Comparison of ENCODE assay signal across 9 cellular contexts in the genomic region with DNA sequence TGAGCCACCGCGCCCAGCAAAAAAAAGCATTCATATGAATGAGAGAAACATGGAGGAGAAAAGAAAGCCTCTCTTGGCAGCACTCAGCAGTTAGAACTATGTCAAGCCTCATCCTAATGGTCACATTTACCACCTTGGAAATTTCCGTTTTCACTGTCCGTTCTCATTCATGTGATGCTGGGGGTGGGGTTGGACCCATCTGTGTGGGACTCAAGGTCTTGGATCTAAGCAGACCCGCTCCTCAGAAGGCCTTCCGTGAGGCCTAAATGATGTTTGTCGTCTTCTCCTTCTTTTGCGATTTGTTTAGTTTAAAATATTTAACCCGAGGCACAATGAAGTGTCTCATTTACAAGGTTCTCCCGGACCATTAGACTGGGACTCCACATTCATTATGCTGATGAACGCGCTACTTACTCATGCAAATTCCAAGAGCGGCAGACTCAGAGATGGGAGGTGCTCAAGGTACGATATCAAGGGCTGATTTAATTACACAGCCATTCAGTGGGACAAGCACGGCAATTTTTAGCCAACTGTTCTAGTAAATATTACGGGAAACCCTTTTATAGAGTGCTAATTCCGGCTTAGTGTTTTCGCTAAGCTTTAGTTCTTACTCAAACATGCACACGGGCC.
DNase-seq lines count a peak whose midpoint lies in the region; ATAC-seq and TF ChIP-seq lines count a peak whose summit lies in the region.
"Had no signal": no experiment of that assay in that cellular context is flagged by ENCODE, and none has a peak within 500 bp of the region (broad histone marks: within the 10 kb centered on the region; RNA-seq: fewer than 3 reads in every experiment).

No MANE protein-coding gene starts in this region.

- no peak for TF ChIP-seq POLR2A in IMR-90 (IDR thresholded peaks at IDR 0.05; ENCODE audit: low read depth, low read length)

- H3K56ac ChIP-seq in IMR-90 (ENCODE audit: extremely low read depth, insufficient read depth, low read length): no peak overlapping the region

- peak overlapping the region; percentile 84 for H2BK120ac ChIP-seq in IMR-90 (ENCODE audit: low read depth, low read length)

- H3K27ac ChIP-seq in CD4-positive, CD25-positive, alpha-beta regulatory T cell (ENCODE audit: insufficient read depth, low read length, poor library complexity, severe bottlenecking): peak overlapping the region; percentile 98
- H3K27ac ChIP-seq in IMR-90 (ENCODE audit: insufficient read depth, low read length): peak overlapping the region; percentile 91; the same call in 1 of the 2 replicates

- no peak for TF ChIP-seq RAD21 in IMR-90 (IDR thresholded peaks at IDR 0.05; ENCODE audit: low read length)

- peak overlapping the region; percentile 97 to 100 (median 98) for H3K27ac Mint-ChIP-seq in CD4-positive, CD25-positive, alpha-beta regulatory T cell
- peak overlapping the region; percentile 74 to 88 for H3K27ac Mint-ChIP-seq in natural killer cell treated with Interleukin-12 subunit alpha and Interleukin-12 subunit beta and Interleukin-15 and Interleukin-18, amount 100 ng/mL, for 72 hours

- peak overlapping the region; percentile 66 for H3K4me2 ChIP-seq in IMR-90 (ENCODE audit: low read depth, low read length)

- peak overlapping the region; percentile 95 for H3K4me3 ChIP-seq in CD4-positive, CD25-positive, alpha-beta regulatory T cell (ENCODE audit: low read depth, low read length)
- 0 out of 2 replicates have a peak overlapping the region, but pooled peaks have one; percentile 8 for H3K4me3 ChIP-seq in IMR-90 (ENCODE audit: insufficient read depth, low read depth, low read length)

- H3K4me1 Mint-ChIP-seq in CD4-positive, CD25-positive, alpha-beta regulatory T cell: peaks cover 23 to 92% (median 59%) of the 10 kb centered on the region in 4 donors
- H3K4me1 Mint-ChIP-seq in natural killer cell treated with Interleukin-12 subunit alpha and Interleukin-12 subunit beta and Interleukin-15 and Interleukin-18, amount 100 ng/mL, for 72 hours (ENCODE audit: low read depth in 2 of 2): peaks cover 23 to 27% of the 10 kb centered on the region in 2 donors

- peaks cover 7% of the 10 kb centered on the region for H4K20me1 ChIP-seq in IMR-90 (ENCODE audit: insufficient read depth, low read length)

- peak overlapping the region; percentile 93; the same call in 1 of the 2 replicates for H4K5ac ChIP-seq in IMR-90 (ENCODE audit: low read depth, low read length)

- 0 out of 2 replicates have a peak overlapping the region, but pooled peaks have one; percentile 37 for H3K23ac ChIP-seq in IMR-90 (ENCODE audit: low read depth, low read length)

- no TSS peak for BruUV-seq in IMR-90 (replicated peaks; lab: Mats Ljungman, UMichigan)

- DNase-seq in CD4-positive, CD25-positive, alpha-beta regulatory T cell: no peak
- DNase-seq in IMR-90: no peak
- DNase-seq in dermis blood vessel endothelial cell: peak; percentile 21
- DNase-seq in natural killer cell treated with Interleukin-12 subunit alpha and Interleukin-12 subunit beta and Interleukin-15 and Interleukin-18, amount 100 ng/mL, for 72 hours (ENCODE audit: low spot score): peak; percentile 46
- no peak for DNase-seq in activated gamma-delta T cell (lab: John Stamatoyannopoulos, UW)
- DNase-seq in GM10248 (ENCODE audit: extremely low spot score): no peak
- DNase-seq in CD1c-positive myeloid dendritic cell (ENCODE audit: extremely low spot score): no peak

- no peaks in the 10 kb centered on the region for H3K27me3 ChIP-seq in CD4-positive, CD25-positive, alpha-beta regulatory T cell (ENCODE audit: control insufficient read depth, insufficient read depth, low read length)
- H3K27me3 ChIP-seq in IMR-90 (ENCODE audit: control insufficient read depth, insufficient read depth, low read length): no peaks in the 10 kb centered on the region

- POLR2A ChIA-PET in IMR-90 (lab: Charles Lee; ENCODE audit: unreplicated experiment) (no interaction called here), GM10248 (lab: Yijun Ruan, JAX) (no interaction called here)

- H3K18ac ChIP-seq in IMR-90 (ENCODE audit: low read depth, low read length): peak overlapping the region; percentile 95; the same call in 1 of the 2 replicates

- peaks cover 53% of the 10 kb centered on the region for H3K4me1 ChIP-seq in CD4-positive, CD25-positive, alpha-beta regulatory T cell (ENCODE audit: control insufficient read depth, insufficient read depth, low read length, poor library complexity, severe bottlenecking)
- peaks cover 4% of the 10 kb centered on the region; the same call in 1 of the 2 replicates for H3K4me1 ChIP-seq in IMR-90 (ENCODE audit: control insufficient read depth, insufficient read depth, low read length)

- peak overlapping the region; percentile 74 for H3K4ac ChIP-seq in IMR-90 (ENCODE audit: low read depth, low read length)

- H2AFZ ChIP-seq in IMR-90 (replicated peaks; ENCODE audit: low read length, poor library complexity): no peak overlapping the region

- no peak for TF ChIP-seq CTCF in IMR-90 (conservative IDR thresholded peaks at IDR 0.05; ENCODE audit: low read depth, low read length)
- no peak for TF ChIP-seq CTCF in GM10248 (IDR thresholded peaks at IDR 0.05; ENCODE audit: control extremely low read depth, extremely low read depth, low read depth, missing control alignments)

- 0 out of 2 replicates have a peak overlapping the region, but pooled peaks have one; percentile 47 for H4K91ac ChIP-seq in IMR-90 (ENCODE audit: insufficient read depth, low read depth, low read length)

- dilution Hi-C loops in IMR-90 (cut with HindIII; ENCODE audit: low sequenced_read_pairs, unreplicated experiment): no loop called here

- H4K8ac ChIP-seq in IMR-90 (ENCODE audit: low read depth in 2 of 2, low read length in 2 of 2): peak overlapping the region in 1 of 2 experiments; percentile 37; a peak in 1 of 4 replicates

- no peaks in the 10 kb centered on the region for H3K9me3 ChIP-seq in CD4-positive, CD25-positive, alpha-beta regulatory T cell (ENCODE audit: control insufficient read depth in 2 of 2, low read length in 2 of 2)
- H3K9me3 ChIP-seq in IMR-90 (ENCODE audit: control insufficient read depth, insufficient read depth, low read length): no peaks in the 10 kb centered on the region; the same call in 1 of the 2 replicates

- no peak for ATAC-seq in CD4-positive, CD25-positive, alpha-beta regulatory T cell (ENCODE audit: low read depth in 2 of 2)
- ATAC-seq in IMR-90 (ENCODE audit: low read depth): no peak
- ATAC-seq in natural killer cell treated with Interleukin-12 subunit alpha and Interleukin-12 subunit beta and Interleukin-15 and Interleukin-18, amount 100 ng/mL, for 72 hours: no peak
- ATAC-seq in GM21367 (IDR thresholded peaks at IDR 0.05; ENCODE audit: unreplicated experiment): no peak

- H3K9ac ChIP-seq in IMR-90 (ENCODE audit: low read depth, low read length): no peak overlapping the region

- peak overlapping the region; percentile 17; the same call in 1 of the 2 replicates for H2AK5ac ChIP-seq in IMR-90 (ENCODE audit: low read depth, low read length)

- peaks cover 9% of the 10 kb centered on the region for H3K36me3 ChIP-seq in CD4-positive, CD25-positive, alpha-beta regulatory T cell (ENCODE audit: control insufficient read depth, insufficient read depth, low read length)
- no peaks in the 10 kb centered on the region for H3K36me3 ChIP-seq in IMR-90 (ENCODE audit: control insufficient read depth, insufficient read depth, low read length)

- peaks cover 12% of the 10 kb centered on the region; the same call in 1 of the 2 replicates for H3K9me1 ChIP-seq in IMR-90 (ENCODE audit: insufficient read depth, low read length)

- peaks cover 5% of the 10 kb centered on the region for H3K27me3 Mint-ChIP-seq in CD4-positive, CD25-positive, alpha-beta regulatory T cell
- H3K27me3 Mint-ChIP-seq in natural killer cell treated with Interleukin-12 subunit alpha and Interleukin-12 subunit beta and Interleukin-15 and Interleukin-18, amount 100 ng/mL, for 72 hours: peaks cover 0 to 4% of the 10 kb centered on the region in 2 donors

- H3K36me3 Mint-ChIP-seq in CD4-positive, CD25-positive, alpha-beta regulatory T cell: peaks cover 27% of the 10 kb centered on the region
- no peaks in the 10 kb centered on the region for H3K36me3 Mint-ChIP-seq in natural killer cell treated with Interleukin-12 subunit alpha and Interleukin-12 subunit beta and Interleukin-15 and Interleukin-18, amount 100 ng/mL, for 72 hours

- H3K4me3 Mint-ChIP-seq in CD4-positive, CD25-positive, alpha-beta regulatory T cell: peak overlapping the region; percentile 92 to 97 (median 95)
- H3K4me3 Mint-ChIP-seq in natural killer cell treated with Interleukin-12 subunit alpha and Interleukin-12 subunit beta and Interleukin-15 and Interleukin-18, amount 100 ng/mL, for 72 hours: peak overlapping the region; percentile 95

- intact Hi-C loops in IMR-90 (cut with micrococcal nuclease): no loop called here

- peak overlapping the region; percentile 72 for H3K14ac ChIP-seq in IMR-90 (replicated peaks; ENCODE audit: low read depth, low read length)

- no peaks in the 10 kb centered on the region for H3K9me3 Mint-ChIP-seq in CD4-positive, CD25-positive, alpha-beta regulatory T cell
- H3K9me3 Mint-ChIP-seq in natural killer cell treated with Interleukin-12 subunit alpha and Interleukin-12 subunit beta and Interleukin-15 and Interleukin-18, amount 100 ng/mL, for 72 hours: no peaks in the 10 kb centered on the region
- H3K9me3 Mint-ChIP-seq: nephron had no signal

- WGBS in IMR-90 (ENCODE audit: extremely low coverage in 2 of 2, insufficient read length in 1 of 2), 2 experiments: 81% methylated on average over 9 of the region's 19 CpGs; no CpG with 5 or more reads in 1 of the 2 experiments

- CTCF ChIA-PET in IMR-90 (lab: Yijun Ruan, JAX): no interaction called here
- CTCF ChIA-PET in GM10248 (lab: Yijun Ruan, JAX): interaction anchor here (1.8 kb wide), 1 partner anchor 352 kb away, joined by 5 read pairs; no protein-coding TSS in a partner anchor

- peak overlapping the region; percentile 60; the same call in 1 of the 2 replicates for H2BK20ac ChIP-seq in IMR-90 (ENCODE audit: low read depth, low read length)

- in situ Hi-C loops in IMR-90 (cut with MboI; ENCODE audit: low sequenced_read_pairs): no loop called here

- H2BK15ac ChIP-seq in IMR-90 (ENCODE audit: low read depth, low read length): no peak overlapping the region; the same call in 2 of the 3 replicates

- H3K79me1 ChIP-seq in IMR-90 (ENCODE audit: low read depth in 1 of 2, low read length in 2 of 2): peaks cover 3 to 9% of the 10 kb centered on the region in 2 experiments; a peak in 2 of 4 replicates

- no peak overlapping the region for H2BK5ac ChIP-seq in IMR-90 (ENCODE audit: low read depth, low read length, poor library complexity, severe bottlenecking)

- H2AK9ac ChIP-seq in IMR-90 (replicated peaks; ENCODE audit: low read depth, low read length, poor library complexity): no peak overlapping the region

TF ChIP-seq in IMR-90, 13 proteins besides CTCF, POLR2A, EP300 and RAD21 (continues in another document):
- no peak for TF ChIP-seq SMC3 (IDR thresholded peaks at IDR 0.05; ENCODE audit: low read depth, low read length)
- no peak for TF ChIP-seq RFX5 (IDR thresholded peaks at IDR 0.05; ENCODE audit: low read depth, low read length)
- TF ChIP-seq FOS (IDR thresholded peaks at IDR 0.05; ENCODE audit: low read depth, low read length): no peak
- TF ChIP-seq MXI1 (IDR thresholded peaks at IDR 0.05; ENCODE audit: borderline replicate concordance, low read depth, low read length): no peak
- no peak for TF ChIP-seq RCOR1 (IDR thresholded peaks at IDR 0.05; ENCODE audit: insufficient replicate concordance, low read length)

Comparison
In these comparisons a context has a peak if more than half of its experiments do, and no peak if none do; other contexts are left out.
1. DNase-seq: peak in dermis blood vessel endothelial cell (single experiment) and natural killer cell treated with Interleukin-12 subunit alpha and Interleukin-12 subunit beta and Interleukin-15 and Interleukin-18, amount 100 ng/mL, for 72 hours (single experiment); none in CD4-positive, CD25-positive, alpha-beta regulatory T cell (0 of 3), IMR-90 (single experiment), activated gamma-delta T cell (single experiment), GM10248 (single experiment) and CD1c-positive myeloid dendritic cell (single experiment).